Comparison of ENCODE assay signal across 1 cellular context in the genomic region with DNA sequence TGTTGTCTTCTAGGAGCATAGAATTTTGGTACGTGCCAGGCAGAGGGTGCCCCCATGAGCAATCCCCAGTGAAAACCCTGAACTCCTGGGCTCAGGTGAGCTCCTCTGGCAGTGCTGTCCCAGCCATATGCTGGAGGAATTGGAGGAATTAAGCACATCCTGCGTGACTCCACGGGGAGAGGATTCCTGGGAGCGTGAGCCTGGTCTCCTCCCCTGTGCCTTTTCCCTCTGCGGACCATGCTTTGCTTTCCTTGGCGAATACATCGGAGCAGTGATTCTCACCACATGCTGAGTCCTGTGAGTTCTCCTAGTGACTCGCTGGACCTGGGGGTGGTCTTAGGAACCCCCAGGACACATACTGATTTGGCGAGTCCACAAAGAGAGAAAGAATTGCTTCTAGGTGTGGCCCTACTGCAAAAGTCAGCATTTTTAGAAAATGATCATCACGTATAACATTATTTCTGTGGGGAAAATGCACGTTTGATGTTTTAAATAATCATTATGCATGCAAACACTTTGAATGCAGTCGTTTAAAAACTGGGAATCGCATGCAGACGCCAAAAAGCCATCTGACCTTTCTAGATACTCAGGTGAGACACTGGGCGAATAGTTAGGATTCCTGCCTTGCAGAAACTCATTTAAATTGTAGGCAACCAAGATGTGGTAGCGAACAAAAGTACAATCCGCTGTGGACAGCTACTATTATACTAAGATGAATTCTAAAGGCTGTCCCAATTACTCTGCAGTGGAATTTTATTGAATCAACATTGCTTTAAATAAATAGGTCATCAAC.
TF ChIP-seq lines count a peak whose summit lies in the region.

No MANE protein-coding gene starts in this region.

TF ChIP-seq in GM23338, 12 proteins besides CTCF, POLR2A, EP300 and RAD21 (continued from another document):
- TF ChIP-seq, protein P1, sequence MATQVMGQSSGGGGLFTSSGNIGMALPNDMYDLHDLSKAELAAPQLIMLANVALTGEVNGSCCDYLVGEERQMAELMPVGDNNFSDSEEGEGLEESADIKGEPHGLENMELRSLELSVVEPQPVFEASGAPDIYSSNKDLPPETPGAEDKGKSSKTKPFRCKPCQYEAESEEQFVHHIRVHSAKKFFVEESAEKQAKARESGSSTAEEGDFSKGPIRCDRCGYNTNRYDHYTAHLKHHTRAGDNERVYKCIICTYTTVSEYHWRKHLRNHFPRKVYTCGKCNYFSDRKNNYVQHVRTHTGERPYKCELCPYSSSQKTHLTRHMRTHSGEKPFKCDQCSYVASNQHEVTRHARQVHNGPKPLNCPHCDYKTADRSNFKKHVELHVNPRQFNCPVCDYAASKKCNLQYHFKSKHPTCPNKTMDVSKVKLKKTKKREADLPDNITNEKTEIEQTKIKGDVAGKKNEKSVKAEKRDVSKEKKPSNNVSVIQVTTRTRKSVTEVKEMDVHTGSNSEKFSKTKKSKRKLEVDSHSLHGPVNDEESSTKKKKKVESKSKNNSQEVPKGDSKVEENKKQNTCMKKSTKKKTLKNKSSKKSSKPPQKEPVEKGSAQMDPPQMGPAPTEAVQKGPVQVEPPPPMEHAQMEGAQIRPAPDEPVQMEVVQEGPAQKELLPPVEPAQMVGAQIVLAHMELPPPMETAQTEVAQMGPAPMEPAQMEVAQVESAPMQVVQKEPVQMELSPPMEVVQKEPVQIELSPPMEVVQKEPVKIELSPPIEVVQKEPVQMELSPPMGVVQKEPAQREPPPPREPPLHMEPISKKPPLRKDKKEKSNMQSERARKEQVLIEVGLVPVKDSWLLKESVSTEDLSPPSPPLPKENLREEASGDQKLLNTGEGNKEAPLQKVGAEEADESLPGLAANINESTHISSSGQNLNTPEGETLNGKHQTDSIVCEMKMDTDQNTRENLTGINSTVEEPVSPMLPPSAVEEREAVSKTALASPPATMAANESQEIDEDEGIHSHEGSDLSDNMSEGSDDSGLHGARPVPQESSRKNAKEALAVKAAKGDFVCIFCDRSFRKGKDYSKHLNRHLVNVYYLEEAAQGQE (IDR thresholded peaks at IDR 0.05; ENCODE audit: unreplicated experiment): no peak
